ENCODE assay signal across 20 cellular contexts in the genomic region with DNA sequence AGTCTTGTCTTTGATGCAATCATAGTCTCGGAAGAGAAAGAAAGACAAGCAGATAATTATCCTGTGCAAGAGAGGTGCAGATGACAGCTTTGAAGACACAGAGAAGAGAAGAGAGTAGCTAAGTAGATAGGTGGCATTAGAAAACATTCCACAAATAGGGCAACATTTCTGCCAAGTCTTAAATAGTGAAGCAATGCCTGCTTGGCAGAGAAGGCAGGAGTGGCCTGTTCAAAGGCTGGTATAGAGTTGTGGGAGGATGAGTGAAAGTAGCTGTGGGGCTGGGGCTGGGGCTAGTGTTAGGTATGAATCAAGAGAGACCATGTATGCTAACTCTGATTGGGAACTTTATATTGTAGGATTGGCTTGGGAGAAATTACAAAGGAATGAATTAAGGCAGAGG.
A peak's percentile ranks its signal among the peaks of the same experiment; 100 is the strongest.
DNase-seq lines count a peak whose midpoint lies in the region; ATAC-seq and TF ChIP-seq lines count a peak whose summit lies in the region.
"Had no signal": no experiment of that assay in that cellular context is flagged by ENCODE, and none has a peak within 500 bp of the region (broad histone marks: within the 10 kb centered on the region; RNA-seq: fewer than 3 reads in every experiment).

No MANE protein-coding gene starts in this region.

- DNase-seq in Right ventricle myocardium superior (no peak), Right ventricle myocardium inferior (ENCODE audit: missing footprints) (no peak), left ventricle myocardium superior (no peak), right cardiac atrium (no peak), esophagus muscularis mucosa (ENCODE audit: extremely low spot score) (no peak), left lobe of liver (ENCODE audit: low spot score) (no peak), SW480 (ENCODE audit: low spot score) (no peak), GM03348 (ENCODE audit: low spot score) (no peak)
- DNase-seq: AML-193; Caco-2; Calu3; CD4-positive, alpha-beta T cell; CD8-positive, alpha-beta T cell; DMS79 treated with DMSO at 0.1 percent for 48 hours; GF-D8 had no signal

- TF ChIP-seq POLR2A in esophagus muscularis mucosa (IDR thresholded peaks at IDR 0.05; ENCODE audit: low read depth) = no peak

- no peak overlapping the region for H3K4me3 ChIP-seq in right cardiac atrium (ENCODE audit: low read length)
- H3K4me3 ChIP-seq in esophagus muscularis mucosa = no peak overlapping the region
- H3K4me3 ChIP-seq: A549; BLaER1 treated with 17β-estradiol and CSF1 and Interleukin-3, amounts not matched to agents 10 nM and 100 nM; GM12878 had no signal

- intact Hi-C loops in Right ventricle myocardium superior (cut with DNase I) (no loop called here), Right ventricle myocardium inferior (cut with DNase I) (no loop called here), left ventricle myocardium superior (cut with micrococcal nuclease) (no loop called here), right cardiac atrium (cut with DNase I) (no loop called here), esophagus muscularis mucosa (cut with DNase I) (no loop called here)

- TF ChIP-seq EP300 in esophagus muscularis mucosa (IDR thresholded peaks at IDR 0.05) = no peak

- peaks cover 4% of the 10 kb centered on the region for H3K4me1 ChIP-seq in right cardiac atrium (ENCODE audit: control insufficient read depth, insufficient read depth, low read length)
- H3K4me1 ChIP-seq in esophagus muscularis mucosa = peaks cover 3 to 73% (median 58%) of the 10 kb centered on the region in 4 donors
- H3K4me1 ChIP-seq: A549; BLaER1 treated with 17β-estradiol and CSF1 and Interleukin-3, amounts not matched to agents 10 nM and 100 nM; Caco-2 had no signal

- H3K27ac ChIP-seq in right cardiac atrium (ENCODE audit: low read length) = no peak overlapping the region
- H3K27ac ChIP-seq in esophagus muscularis mucosa (replicated peaks in 1 of 4) = peak overlapping the region in 3 of 4 donors; percentile 62 to 68 (median 64)
- H3K27ac ChIP-seq: 22Rv1; A549; BLaER1 treated with 17β-estradiol and CSF1 and Interleukin-3, amounts not matched to agents 10 nM and 100 nM; C4-2B had no signal

- no peaks in the 10 kb centered on the region for H3K36me3 ChIP-seq in esophagus muscularis mucosa
- H3K36me3 ChIP-seq: BLaER1 treated with 17β-estradiol and CSF1 and Interleukin-3, amounts not matched to agents 10 nM and 100 nM had no signal

- ATAC-seq in Right ventricle myocardium superior (ENCODE audit: poor library complexity) (peak; percentile 46), Right ventricle myocardium inferior (no peak), left ventricle myocardium superior (peak; percentile 38), right cardiac atrium (no peak), left lobe of liver (peak; percentile 84)
- ATAC-seq: A549; CD8-positive, alpha-beta T cell had no signal

- H3K9me3 ChIP-seq in right cardiac atrium (ENCODE audit: control insufficient read depth, low read length) (no peaks in the 10 kb centered on the region), esophagus muscularis mucosa (no peaks in the 10 kb centered on the region)
- H3K9me3 ChIP-seq: A549; BLaER1 treated with 17β-estradiol and CSF1 and Interleukin-3, amounts not matched to agents 10 nM and 100 nM; Caco-2 had no signal

- no peaks in the 10 kb centered on the region for H3K27me3 ChIP-seq in right cardiac atrium (ENCODE audit: control insufficient read depth, insufficient read depth)
- no peaks in the 10 kb centered on the region for H3K27me3 ChIP-seq in esophagus muscularis mucosa
- H3K27me3 ChIP-seq: BLaER1 treated with 17β-estradiol and CSF1 and Interleukin-3, amounts not matched to agents 10 nM and 100 nM had no signal

- TF ChIP-seq CTCF in esophagus muscularis mucosa (IDR thresholded peaks at IDR 0.05) = no peak

- WGBS in right cardiac atrium = 69% methylated on average over 1 of the region's 1 CpG
- whole genome bisulfite sequencing in esophagus muscularis mucosa = 90% methylated on average over 1 of the region's 1 CpG

Comparison
In these comparisons a context has a peak if more than half of its experiments do, and no peak if none do; other contexts are left out.
1. ATAC-seq: peak in Right ventricle myocardium superior (single experiment), left ventricle myocardium superior (single experiment) and left lobe of liver (single experiment); none in Right ventricle myocardium inferior (single experiment) and right cardiac atrium (0 of 2).